In the genomic region with DNA sequence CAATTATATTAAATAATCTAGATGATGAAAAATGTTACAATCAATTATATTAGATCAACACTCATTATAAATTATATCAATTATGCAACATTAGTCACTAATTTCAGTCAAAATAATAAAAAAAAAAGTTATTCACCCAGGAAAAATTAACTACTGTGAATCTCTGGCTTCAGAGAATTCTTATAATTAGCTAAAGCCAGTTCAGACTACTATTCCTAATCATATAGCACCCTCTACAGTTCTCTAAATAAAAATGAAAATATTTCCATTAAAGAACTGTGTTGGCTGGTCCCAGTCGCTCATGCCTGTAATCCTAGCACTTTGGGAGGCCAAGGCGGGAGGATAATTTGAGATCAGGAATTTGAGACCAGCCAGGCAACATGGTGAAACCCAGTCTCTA, we compare ENCODE assay signal across 12 cellular contexts. TPM values are rescaled to one million over a fixed set of nuclear protein-coding genes. Genes with fewer than 3 reads are reported as not detected.
A peak's percentile ranks its signal among the peaks of the same experiment; 100 is the strongest.
DNase-seq lines count a peak whose midpoint lies in the region; ATAC-seq and TF ChIP-seq lines count a peak whose summit lies in the region.
"Had no signal": no experiment of that assay in that cellular context is flagged by ENCODE, and none has a peak within 500 bp of the region (broad histone marks: within the 10 kb centered on the region; RNA-seq: fewer than 3 reads in every experiment).

No MANE protein-coding gene starts in this region.

- H3K4me1 Mint-ChIP-seq in stimulated activated naive CD8-positive, alpha-beta T cell treated with anti-CD3 and anti-CD28 coated beads, Interleukin-15, amount 100 ng/mL, for 72 hours: peaks cover 15% of the 10 kb centered on the region

- H3K9me3 ChIP-seq in BE2C: no peaks in the 10 kb centered on the region
- no peaks in the 10 kb centered on the region for H3K9me3 ChIP-seq in liver (ENCODE audit: control insufficient read depth in 4 of 4, low read length in 3 of 4)
- H3K9me3 ChIP-seq: spleen had no signal

- TF ChIP-seq CTCF in BE2C (IDR thresholded peaks at IDR 0.05; ENCODE audit: low read depth, low read length) (peak; percentile 17; the same call in 1 of the 2 replicates), LNCaP clone FGC (IDR thresholded peaks at IDR 0.05; ENCODE audit: control insufficient read depth, extremely low read depth, insufficient read depth) (peak; percentile 13; the same call in 1 of the 2 replicates), liver (IDR thresholded peaks at IDR 0.05; ENCODE audit: low read depth, low read length, missing input control) (no peak)

- no peaks in the 10 kb centered on the region for H3K27me3 Mint-ChIP-seq in stimulated activated naive CD8-positive, alpha-beta T cell treated with anti-CD3 and anti-CD28 coated beads, Interleukin-15, amount 100 ng/mL, for 72 hours
- H3K27me3 Mint-ChIP-seq: stimulated activated memory B cell treated with anti-CD40 and anti-IgM and Interleukin-4, amounts not matched to agents 10 μg/mL and 1 μg/mL and 100 μg/mL, for 72 hours had no signal

- peak; percentile 52 to 54 for TF ChIP-seq RAD21 in liver (IDR thresholded peaks at IDR 0.05)

- H3K4me3 ChIP-seq in BE2C (ENCODE audit: low read depth, low read length) (no peak overlapping the region), LNCaP clone FGC (ENCODE audit: low read depth, low read length) (no peak overlapping the region), liver (ENCODE audit: low read depth in 1 of 3, low read length in 3 of 3) (no peak overlapping the region)
- H3K4me3 ChIP-seq: spleen had no signal

- H3K36me3 ChIP-seq in BE2C (peaks cover 2% of the 10 kb centered on the region; the same call in 1 of the 2 replicates), liver (ENCODE audit: control insufficient read depth in 4 of 4, insufficient read depth in 3 of 4, low read depth in 1 of 4, low read length in 3 of 4) (no peaks in the 10 kb centered on the region)

- no peak overlapping the region for H3K4me3 Mint-ChIP-seq in stimulated activated naive CD8-positive, alpha-beta T cell treated with anti-CD3 and anti-CD28 coated beads, Interleukin-15, amount 100 ng/mL, for 72 hours
- H3K4me3 Mint-ChIP-seq: stimulated activated memory B cell treated with anti-CD40 and anti-IgM and Interleukin-4, amounts not matched to agents 10 μg/mL and 1 μg/mL and 100 μg/mL, for 72 hours had no signal

- H3K9me3 Mint-ChIP-seq in stimulated activated naive CD8-positive, alpha-beta T cell treated with anti-CD3 and anti-CD28 coated beads, Interleukin-15, amount 100 ng/mL, for 72 hours: no peaks in the 10 kb centered on the region
- H3K9me3 Mint-ChIP-seq: stimulated activated memory B cell treated with anti-CD40 and anti-IgM and Interleukin-4, amounts not matched to agents 10 μg/mL and 1 μg/mL and 100 μg/mL, for 72 hours had no signal

- H3K9ac ChIP-seq in liver (ENCODE audit: low read depth in 1 of 2, low read length in 2 of 2): no peak overlapping the region

- H3K4me1 ChIP-seq in BE2C (peaks cover 6% of the 10 kb centered on the region), liver (ENCODE audit: control insufficient read depth in 4 of 4, insufficient read depth in 4 of 4, low read length in 3 of 4) (peaks cover 0 to 2% (median 0%) of the 10 kb centered on the region in 4 donors)

- no peak for DNase-seq in BE2C
- no peak for DNase-seq in LNCaP clone FGC (ENCODE audit: low read depth)
- DNase-seq in amniotic epithelial cell (ENCODE audit: low read depth): peak; percentile 16
- no peak for DNase-seq in stimulated activated naive CD8-positive, alpha-beta T cell treated with anti-CD3 and anti-CD28 coated beads, Interleukin-15, amount 100 ng/mL, for 72 hours
- DNase-seq in SK-N-DZ (ENCODE audit: low spot score): no peak
- DNase-seq in stimulated activated CD4-positive, alpha-beta T cell treated with anti-CD3 and anti-CD28 coated beads, Interleukin-1b, Interleukin-23, amount 100 ng/mL, for 48 hours: no peak
- DNase-seq: NCI-H2107, spleen had no signal

- H3K27ac ChIP-seq in liver (ENCODE audit: low read depth in 1 of 2, low read length in 2 of 2): no peak overlapping the region
- H3K27ac ChIP-seq: HL-60, spleen had no signal

- no peaks in the 10 kb centered on the region for H3K27me3 ChIP-seq in BE2C
- H3K27me3 ChIP-seq in liver (ENCODE audit: control insufficient read depth in 4 of 4, insufficient read depth in 4 of 4, low read length in 3 of 4): no peaks in the 10 kb centered on the region
- H3K27me3 ChIP-seq: spleen had no signal

- WGBS in liver: 86% methylated on average over 2 of the region's 2 CpGs

- ATAC-seq in stimulated activated naive CD8-positive, alpha-beta T cell treated with anti-CD3 and anti-CD28 coated beads, Interleukin-15, amount 100 ng/mL, for 72 hours: no peak
- no peak for ATAC-seq in HG03159 (IDR thresholded peaks at IDR 0.05; ENCODE audit: unreplicated experiment)
- ATAC-seq: stimulated activated memory B cell treated with anti-CD40 and anti-IgM and Interleukin-4, amounts not matched to agents 10 μg/mL and 1 μg/mL and 100 μg/mL, for 72 hours had no signal

- H3K27ac Mint-ChIP-seq in stimulated activated naive CD8-positive, alpha-beta T cell treated with anti-CD3 and anti-CD28 coated beads, Interleukin-15, amount 100 ng/mL, for 72 hours: no peak overlapping the region
- H3K27ac Mint-ChIP-seq: stimulated activated memory B cell treated with anti-CD40 and anti-IgM and Interleukin-4, amounts not matched to agents 10 μg/mL and 1 μg/mL and 100 μg/mL, for 72 hours had no signal

TF ChIP-seq in liver, 16 proteins besides CTCF, POLR2A, EP300 and RAD21:
- no peak for TF ChIP-seq RXRA (IDR thresholded peaks at IDR 0.05)
- no peak for TF ChIP-seq JUND (IDR thresholded peaks at IDR 0.05)
- TF ChIP-seq NR2F2 (IDR thresholded peaks at IDR 0.05): no peak
- TF ChIP-seq ZBTB33 (IDR thresholded peaks at IDR 0.05): no peak
- TF ChIP-seq ATF3 (IDR thresholded peaks at IDR 0.05): no peak
- no peak for TF ChIP-seq FOXA1 (IDR thresholded peaks at IDR 0.05)
- TF ChIP-seq HNF4G (IDR thresholded peaks at IDR 0.05): no peak

RNA-seq across cellular contexts. Expression of gene XPO4, which starts 33.0 kb away (rescaled TPM):
- 7.0 TPM for polyA plus RNA-seq in BE2C (2012; ENCODE audit: insufficient read depth, insufficient read length, low read depth)
- total RNA-seq in liver: 10 to 100 TPM; 11.8 to 12.5 TPM
- polyA plus RNA-seq in liver: 1 to 10 TPM; 2.5 to 3.3 TPM
- polyA plus RNA-seq in SK-N-DZ (2014; cell fraction: cytosol; rRNA removed): 13.6 and 18.7 TPM in 2 replicates
- 19.9 and 28.9 TPM in 2 replicates for polyA plus RNA-seq in SK-N-DZ (2014; cell fraction: nucleus; rRNA removed)
